In genomic region chr16:27193300-27193990, GRCh38 we compare ENCODE assay signal across 24 cellular contexts. TPM values are rescaled to one million over a fixed set of nuclear protein-coding genes. Genes with fewer than 3 reads are reported as not detected.
DNase-seq lines count a peak whose midpoint lies in the region; ATAC-seq, FAIRE-seq and TF ChIP-seq lines count a peak whose summit lies in the region.
"Had no signal": no experiment of that assay in that cellular context is flagged by ENCODE, and none has a peak within 500 bp of the region (broad histone marks: within the 10 kb centered on the region; RNA-seq: fewer than 3 reads in every experiment).

No MANE protein-coding gene starts in this region.

- H4K20me1 ChIP-seq in PC-9 (ENCODE audit: insufficient read depth): no peaks in the 10 kb centered on the region
- no peaks in the 10 kb centered on the region for H4K20me1 ChIP-seq in H1 (replicated peaks in 1 of 2; ENCODE audit: control insufficient read depth in 1 of 2, insufficient read depth in 2 of 2, low read length in 2 of 2)
- no peaks in the 10 kb centered on the region for H4K20me1 ChIP-seq in osteoblast (ENCODE audit: insufficient read depth, low read length)

- no peak overlapping the region for H2BK15ac ChIP-seq in H1 (ENCODE audit: low read length)

- H3K4ac ChIP-seq in H1 (replicated peaks; ENCODE audit: insufficient read length, low read depth, low read length): no peak overlapping the region

- H3K4me3 ChIP-seq in cardiac muscle cell (no peak overlapping the region), PC-9 (no peak overlapping the region), H1 (ENCODE audit: extremely low read depth in 1 of 4, insufficient read depth in 2 of 4, low read depth in 3 of 4, low read length in 4 of 4) (no peak overlapping the region), osteoblast (ENCODE audit: insufficient read depth, low read length) (no peak overlapping the region)
- H3K4me3 ChIP-seq: A549, adrenal gland, dorsolateral prefrontal cortex, HAP-1, MG63 had no signal

- no peak overlapping the region for H3K14ac ChIP-seq in H1 (ENCODE audit: insufficient read length)

- H3F3A ChIP-seq in PC-9 (ENCODE audit: insufficient read depth, low read depth): no peaks in the 10 kb centered on the region

- no peak overlapping the region for H3K56ac ChIP-seq in H1 (replicated peaks; ENCODE audit: insufficient read length, low read depth, low read length)

- POLR2A ChIA-PET in PC-9 (lab: Charles Lee; ENCODE audit: unreplicated experiment) (interaction anchor here (0.7 kb wide), 1 partner anchor 93 kb away, joined by 8 read pairs; no protein-coding TSS in a partner anchor), H1 (lab: Charles Lee; ENCODE audit: partially characterized antibody) (interaction anchor here (0.8 kb wide), 1 partner anchor 10 kb away, joined by 3 read pairs; the partner anchor contains the start of gene KDM8)

- intact Hi-C loops in left ventricle myocardium superior (cut with micrococcal nuclease): no loop called here
- intact Hi-C loops in PC-9 (cut with micrococcal nuclease; ENCODE audit: unreplicated experiment): no loop called here

- H2BK12ac ChIP-seq in H1 (ENCODE audit: low read depth, low read length): no peak overlapping the region

- no peak overlapping the region for H3K18ac ChIP-seq in H1 (ENCODE audit: extremely low read depth, low read length)

- no peak overlapping the region for H4K8ac ChIP-seq in H1 (ENCODE audit: extremely low read depth, insufficient read depth, low read length)

- no peak overlapping the region for H2BK5ac ChIP-seq in H1 (ENCODE audit: low read depth, low read length)

- no peak overlapping the region for H2BK20ac ChIP-seq in H1 (ENCODE audit: low read length)

- H3K27ac ChIP-seq in cardiac muscle cell (no peak overlapping the region), PC-9 (no peak overlapping the region), H1 (ENCODE audit: low read depth, low read length) (no peak overlapping the region), osteoblast (ENCODE audit: low read depth, low read length) (no peak overlapping the region)
- H3K27ac ChIP-seq: A549, adrenal gland, dorsolateral prefrontal cortex, epithelial cell of prostate had no signal

- no peak; a peak in 1 of 4 replicates for TF ChIP-seq RAD21 in H1 (IDR thresholded peaks at IDR 0.05 in 1 of 2, conservative IDR thresholded peaks at IDR 0.05 in 1 of 2; ENCODE audit: low read depth in 2 of 2, low read length in 2 of 2)

- H4K91ac ChIP-seq in H1 (replicated peaks; ENCODE audit: insufficient read length, low read length): no peak overlapping the region

- no peaks in the 10 kb centered on the region for H3K79me2 ChIP-seq in PC-9 (ENCODE audit: low read depth)
- H3K79me2 ChIP-seq in H1 (ENCODE audit: control insufficient read depth in 1 of 2, insufficient read depth in 2 of 2, low read length in 2 of 2): no peaks in the 10 kb centered on the region
- H3K79me2 ChIP-seq in osteoblast (ENCODE audit: insufficient read depth, low read length): no peaks in the 10 kb centered on the region

- H2AFZ ChIP-seq in PC-9 (no peak overlapping the region), H1 (ENCODE audit: low read length) (no peak overlapping the region), osteoblast (ENCODE audit: low read length) (no peak overlapping the region)

- H3K36me3 ChIP-seq in cardiac muscle cell (no peaks in the 10 kb centered on the region), PC-9 (ENCODE audit: low read depth) (no peaks in the 10 kb centered on the region), H1 (ENCODE audit: control insufficient read depth in 2 of 4, insufficient read depth in 4 of 4, low read length in 3 of 4) (no peaks in the 10 kb centered on the region), osteoblast (ENCODE audit: insufficient read depth, low read length) (no peaks in the 10 kb centered on the region)
- H3K36me3 ChIP-seq: adrenal gland, HAP-1, MG63 had no signal

- H3K79me1 ChIP-seq in H1 (ENCODE audit: low read depth, low read length): no peaks in the 10 kb centered on the region

- FAIRE-seq in H1 (lab: Jason Lieb, UNC): no peak
- FAIRE-seq: A549, bronchial epithelial cell, GM12892 had no signal

- no peak overlapping the region for H3K9ac ChIP-seq in H1 (replicated peaks in 1 of 4; ENCODE audit: extremely low read depth in 1 of 4, low read depth in 3 of 4, low read length in 3 of 4)

- no peak overlapping the region for H3K23ac ChIP-seq in H1 (ENCODE audit: insufficient read length)

- no peaks in the 10 kb centered on the region for H3K9me2 ChIP-seq in PC-9 (ENCODE audit: insufficient read depth)

- peak; percentile 4 for TF ChIP-seq CTCF in cardiac muscle cell (IDR thresholded peaks at IDR 0.05; ENCODE audit: low read depth, low read length)
- TF ChIP-seq CTCF in PC-9 (conservative IDR thresholded peaks at IDR 0.05): 0 out of 2 replicates have a peak, but pooled peaks have one; percentile 30
- peak in 2 of 3 experiments; percentile 2 to 26; a peak in 2 of 4 replicates for TF ChIP-seq CTCF in H1 (IDR thresholded peaks at IDR 0.05; ENCODE audit: control extremely low read depth in 1 of 3, insufficient read depth in 1 of 3, low read depth in 1 of 3, low read length in 3 of 3)
- TF ChIP-seq CTCF in osteoblast (IDR thresholded peaks at IDR 0.05; ENCODE audit: extremely low read depth, low read depth, low read length): peak; percentile 16

- CTCF ChIA-PET in PC-9 (lab: Charles Lee): interaction anchor here (1.5 kb wide), 1 partner anchor 14 kb away, joined by 4 read pairs; no protein-coding TSS in a partner anchor
- CTCF ChIA-PET in H1 (lab: Charles Lee; ENCODE audit: partially characterized antibody): interaction anchor here (0.7 to 3.3 kb wide), 3 partner anchors 14 to 174 kb away, joined by 3 to 17 read pairs (median 7); no protein-coding TSS in a partner anchor

- H3K27me3 ChIP-seq in cardiac muscle cell (no peaks in the 10 kb centered on the region), PC-9 (ENCODE audit: insufficient read depth, low read depth) (peaks cover 48% of the 10 kb centered on the region), H1 (replicated peaks in 1 of 4; ENCODE audit: control insufficient read depth in 3 of 4, extremely low read depth in 1 of 4, insufficient read depth in 3 of 4, low read length in 3 of 4) (no peaks in the 10 kb centered on the region), osteoblast (ENCODE audit: insufficient read depth, low read length) (peaks cover 7% of the 10 kb centered on the region)
- H3K27me3 ChIP-seq: MG63 had no signal

- H2BK120ac ChIP-seq in H1 (replicated peaks; ENCODE audit: low read depth, low read length): no peak overlapping the region

- no peak overlapping the region for H4K5ac ChIP-seq in H1 (ENCODE audit: insufficient read length, low read depth, low read length)

- no TSS peak for BruUV-seq in PC-9 (replicated peaks; lab: Mats Ljungman, UMichigan)

- H3K4me1 ChIP-seq in cardiac muscle cell (ENCODE audit: low read depth): no peaks in the 10 kb centered on the region
- H3K4me1 ChIP-seq in PC-9 (replicated peaks; ENCODE audit: insufficient read depth): no peaks in the 10 kb centered on the region
- peaks cover 0 to 6% (median 4%) of the 10 kb centered on the region in 4 experiments; a peak in 4 of 7 replicates for H3K4me1 ChIP-seq in H1 (replicated peaks in 1 of 4; ENCODE audit: control insufficient read depth in 3 of 4, insufficient read depth in 4 of 4, low read length in 3 of 4)
- H3K4me1 ChIP-seq in osteoblast (ENCODE audit: insufficient read depth, low read length): no peaks in the 10 kb centered on the region
- H3K4me1 ChIP-seq: A549, adrenal gland, HAP-1 had no signal

- TF ChIP-seq POLR2A in H1 (IDR thresholded peaks at IDR 0.05; ENCODE audit: control extremely low read depth in 1 of 2, low read depth in 2 of 2, low read length in 2 of 2): no peak

- no peak for TF ChIP-seq EP300 in H1 (IDR thresholded peaks at IDR 0.05; ENCODE audit: borderline replicate concordance in 1 of 2, low read depth in 2 of 2, low read length in 2 of 2)

- no peaks in the 10 kb centered on the region for H3K9me3 ChIP-seq in cardiac muscle cell (ENCODE audit: low read depth)
- H3K9me3 ChIP-seq in PC-9 (ENCODE audit: insufficient read depth, low read depth): no peaks in the 10 kb centered on the region
- no peaks in the 10 kb centered on the region for H3K9me3 ChIP-seq in H1 (ENCODE audit: insufficient read depth in 2 of 2, low read depth in 1 of 2, low read length in 1 of 2)
- no peaks in the 10 kb centered on the region for H3K9me3 ChIP-seq in osteoblast (ENCODE audit: low read depth, low read length)
- H3K9me3 ChIP-seq: A549, adrenal gland, HAP-1, MG63 had no signal

- H3K4me2 ChIP-seq in PC-9 (no peak overlapping the region), H1 (ENCODE audit: insufficient read depth in 1 of 2, low read depth in 2 of 2, low read length in 2 of 2) (no peak overlapping the region), osteoblast (ENCODE audit: insufficient read depth, low read length) (no peak overlapping the region)
- H3K4me2 ChIP-seq: A549 had no signal

- H3K23me2 ChIP-seq in H1 (ENCODE audit: low read depth, low read length): no peaks in the 10 kb centered on the region

- ATAC-seq in left ventricle myocardium superior (no peak), HG03196 (IDR thresholded peaks at IDR 0.05; ENCODE audit: unreplicated experiment) (no peak), HG02852 (IDR thresholded peaks at IDR 0.05; ENCODE audit: unreplicated experiment) (no peak)
- ATAC-seq: CD8-positive, alpha-beta T cell; left cardiac atrium had no signal

- DNase-seq in cardiac muscle cell (ENCODE audit: low read depth in 1 of 2, low spot score in 1 of 2) (peak in 1 of 2 donors; percentile 4), left ventricle myocardium superior (no peak), PC-9 (no peak), H1 (ENCODE audit: low read depth in 1 of 2, low spot score in 2 of 2) (no peak), osteoblast (ENCODE audit: insufficient read length, low spot score, missing footprints) (no peak), NCI-H2029 treated with DMSO at 0.1 percent for 48 hours (lab: John Stamatoyannopoulos, UW) (no peak)
- DNase-seq: activated CD4-positive, alpha-beta memory T cell treated with anti-CD3 and anti-CD28 coated beads, Interleukin-2, amount 10 ng/mL, durations not matched to agents 7 days and 5 days; adrenal gland; CD8-positive, alpha-beta T cell; DMS53; dorsolateral prefrontal cortex; left cardiac atrium; MG63; midbrain; NCI-H1436 treated with DMSO at 0.1 percent for 48 hours; NCI-H69; SHP77 treated with DMSO at 0.1 percent for 48 hours had no signal

- H2AK5ac ChIP-seq in H1 (ENCODE audit: low read depth, low read length): no peak overlapping the region

- WGBS in H1 (ENCODE audit: extremely low coverage in 1 of 2, insufficient coverage in 1 of 2, insufficient read length in 1 of 2, insufficient replicate concordance in 2 of 2, low coverage in 1 of 2, low lambda C conversion rate in 2 of 2, missing lambda C conversion rate in 1 of 2), 2 experiments: 93% methylated on average over 6 of the region's 6 CpGs; no CpG with 5 or more reads in 1 of the 2 experiments

RNA-seq across cellular contexts. Expression of gene KDM8, which starts 9.9 kb away (rescaled TPM):
- total RNA-seq in cardiac muscle cell: 5.7 and 8.5 TPM in 2 replicates
- polyA plus RNA-seq in cardiac muscle cell: 10.5 TPM in 2 replicates
- total RNA-seq in left ventricle myocardium superior: 3.7 TPM
- total RNA-seq in PC-9 (2021): 5.1 and 7.2 TPM in 2 replicates
- total RNA-seq in H1 (2021; fragmentation: NEBNext Ultra II Directional; extraction: Animal tissue kit (Norgen Biotek cat#: 25700)): 10.3 and 14.6 TPM in 2 replicates
- polyA plus RNA-seq in H1 (2011; rRNA removed): 8.1 and 12.8 TPM in 2 replicates
- 7.2 TPM for polyA plus RNA-seq in H1 (2011; cell fraction: cytosol; rRNA removed)
- 11.6 TPM for polyA plus RNA-seq in H1 (2011; cell fraction: nucleus; rRNA removed)
- 5.0 to 9.1 TPM (median 7.2 TPM) in 4 replicates for polyA plus RNA-seq in H1 (2012, experiment 1 of 2)
- polyA plus RNA-seq in H1 (2012, experiment 2 of 2): 6.9 TPM
- polyA plus RNA-seq in H1 (2013, experiment 1 of 2): 4.7 TPM
- polyA plus RNA-seq in H1 (2013, experiment 2 of 2): 4.9 TPM
- polyA minus RNA-seq in H1 (2011; rRNA and poly(A)+ RNA removed): 6.5 and 11.8 TPM in 2 replicates
- polyA minus RNA-seq in H1 (2011; cell fraction: cytosol; rRNA and poly(A)+ RNA removed): 4.6 TPM
- 16.0 TPM for polyA minus RNA-seq in H1 (2011; cell fraction: nucleus; rRNA and poly(A)+ RNA removed)
- 2.9 and 6.2 TPM in 2 replicates for total RNA-seq in osteoblast
